8 cellular contexts compared by ENCODE assay signal in the genomic region with DNA sequence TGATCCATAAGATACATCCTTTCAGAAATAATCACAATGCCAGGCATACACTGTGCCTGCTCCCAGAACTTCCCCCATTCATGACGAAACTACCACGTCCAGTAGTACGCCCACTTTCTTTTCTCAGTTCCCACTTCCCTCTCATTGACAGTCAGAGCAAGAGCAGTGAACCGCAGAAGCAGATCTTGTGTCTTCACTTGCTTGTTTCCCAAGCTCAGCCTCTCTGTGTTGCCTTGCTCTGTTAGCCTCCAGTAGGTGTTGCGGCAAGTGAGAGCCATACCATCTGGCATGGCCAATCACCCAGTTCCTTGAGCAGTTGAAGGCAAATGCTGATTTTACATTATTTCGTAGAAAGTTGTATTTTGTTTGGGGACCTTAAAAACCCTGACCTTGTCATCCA. TPM values are rescaled to one million over a fixed set of nuclear protein-coding genes. Genes with fewer than 3 reads are reported as not detected.
DNase-seq lines count a peak whose midpoint lies in the region; ATAC-seq and TF ChIP-seq lines count a peak whose summit lies in the region.

No MANE protein-coding gene starts in this region.

- peak; percentile 51 for DNase-seq in KG1 (lab: John Stamatoyannopoulos, UW)
- peak; percentile 12 to 76 for DNase-seq in stimulated activated effector memory CD8-positive, alpha-beta T cell treated with anti-CD3 and anti-CD28 coated beads, Interleukin-12 subunit alpha, Interleukin-12 subunit beta, amount 100 ng/mL, for 72 hours (ENCODE audit: low spot score in 2 of 2)
- DNase-seq in Calu3, result no peak
- DNase-seq in ovary, result no peak
- DNase-seq in SW 1271 (lab: John Stamatoyannopoulos, UW), result no peak

- H3K27me3 ChIP-seq in ovary, result no peaks in the 10 kb centered on the region

- TF ChIP-seq CTCF in brain (conservative IDR thresholded peaks at IDR 0.05) (no peak), Calu3 (IDR thresholded peaks at IDR 0.05; ENCODE audit: unreplicated experiment) (no peak), ovary (IDR thresholded peaks at IDR 0.05) (no peak)

- H3K27me3 Mint-ChIP-seq in brain (peaks cover under 1% of the 10 kb centered on the region), Calu3 (ENCODE audit: unreplicated experiment) (no peaks in the 10 kb centered on the region)

- no peak for TF ChIP-seq EP300 in ovary (IDR thresholded peaks at IDR 0.05)

- intact Hi-C loops in Calu3 (cut with micrococcal nuclease; ENCODE audit: unreplicated experiment), result no loop called here
- intact Hi-C loops in ovary (cut with DNase I), result no loop called here

- peaks cover 2% of the 10 kb centered on the region for H3K4me1 ChIP-seq in ovary (ENCODE audit: insufficient read depth)

- H3K27ac Mint-ChIP-seq in brain (peak overlapping the region in 3 of 5 experiments; percentile 3 to 47 (median 6)), Calu3 (ENCODE audit: unreplicated experiment) (no peak overlapping the region)
- H3K27ac Mint-ChIP-seq in stimulated activated effector memory CD8-positive, alpha-beta T cell treated with anti-CD3 and anti-CD28 coated beads, Interleukin-12 subunit alpha, Interleukin-12 subunit beta, amount 100 ng/mL, for 72 hours, result peak overlapping the region; percentile 61

- 71 to 86% (median 76%) methylated on average over 6 of the region's 6 CpGs for WGBS in ovary, 3 donors

- no TSS peak for BruUV-seq in Calu3 (replicated peaks; lab: Mats Ljungman, UMichigan)

- H3K4me3 Mint-ChIP-seq in brain (peak overlapping the region in 1 of 5 experiments; percentile 9), Calu3 (ENCODE audit: low read depth, unreplicated experiment) (no peak overlapping the region)
- peak overlapping the region; percentile 66 for H3K4me3 Mint-ChIP-seq in stimulated activated effector memory CD8-positive, alpha-beta T cell treated with anti-CD3 and anti-CD28 coated beads, Interleukin-12 subunit alpha, Interleukin-12 subunit beta, amount 100 ng/mL, for 72 hours

- no peak overlapping the region for H3K27ac ChIP-seq in ovary

- ATAC-seq in GM18520 (IDR thresholded peaks at IDR 0.05; ENCODE audit: unreplicated experiment), result peak; percentile 84
- ATAC-seq in GM21717 (IDR thresholded peaks at IDR 0.05; ENCODE audit: unreplicated experiment), result peak; percentile 78
- peak; percentile 80 for ATAC-seq in stimulated activated effector memory CD8-positive, alpha-beta T cell treated with anti-CD3 and anti-CD28 coated beads, Interleukin-12 subunit alpha, Interleukin-12 subunit beta, amount 100 ng/mL, for 72 hours

- H3K4me3 ChIP-seq in ovary, result no peak overlapping the region

- no peaks in the 10 kb centered on the region for H3K9me3 ChIP-seq in ovary

- H3K4me1 Mint-ChIP-seq in brain (peaks cover 52% of the 10 kb centered on the region), Calu3 (ENCODE audit: low read depth, unreplicated experiment) (peaks cover 17% of the 10 kb centered on the region)
- H3K4me1 Mint-ChIP-seq in stimulated activated effector memory CD8-positive, alpha-beta T cell treated with anti-CD3 and anti-CD28 coated beads, Interleukin-12 subunit alpha, Interleukin-12 subunit beta, amount 100 ng/mL, for 72 hours, result peaks cover 69% of the 10 kb centered on the region

- H3K36me3 ChIP-seq in ovary, result no peaks in the 10 kb centered on the region

- TF ChIP-seq POLR2A in ovary (IDR thresholded peaks at IDR 0.05), result no peak

- H3K36me3 Mint-ChIP-seq in brain, result no peaks in the 10 kb centered on the region
- H3K36me3 Mint-ChIP-seq in stimulated activated effector memory CD8-positive, alpha-beta T cell treated with anti-CD3 and anti-CD28 coated beads, Interleukin-12 subunit alpha, Interleukin-12 subunit beta, amount 100 ng/mL, for 72 hours, result peaks cover 20% of the 10 kb centered on the region
- no peaks in the 10 kb centered on the region for H3K36me3 Mint-ChIP-seq in Calu3 (ENCODE audit: insufficient read depth, unreplicated experiment)

- CTCF ChIA-PET in Calu3 (lab: Charles Lee), result interaction anchor here (0.6 kb wide), 1 partner anchor 11 kb away, joined by 3 read pairs; no protein-coding TSS in a partner anchor

- H3K9me3 Mint-ChIP-seq in brain (peaks cover 3 to 14% (median 5%) of the 10 kb centered on the region in 5 experiments), Calu3 (ENCODE audit: low read depth, unreplicated experiment) (no peaks in the 10 kb centered on the region)
- no peaks in the 10 kb centered on the region for H3K9me3 Mint-ChIP-seq in stimulated activated effector memory CD8-positive, alpha-beta T cell treated with anti-CD3 and anti-CD28 coated beads, Interleukin-12 subunit alpha, Interleukin-12 subunit beta, amount 100 ng/mL, for 72 hours

RNA-seq across cellular contexts. Expression of a gene that starts 11.7 kb away (rescaled TPM):
- 30.5 TPM for polyA plus RNA-seq in brain (ENCODE audit: insufficient read depth, low read depth, low replicate concordance)
- total RNA-seq in Calu3 (2022), result 2.4 TPM in 2 replicates
- total RNA-seq in ovary, result 10 to 100 TPM; 12.3 to 19.3 (median 16.5) TPM
- 10 to 100 TPM; 11.8 to 20.1 TPM for polyA plus RNA-seq in ovary

Comparison
In these comparisons a context has a peak if more than half of its experiments do, and no peak if none do; other contexts are left out.
1. DNase-seq: peak in KG1 (single experiment) and stimulated activated effector memory CD8-positive, alpha-beta T cell treated with anti-CD3 and anti-CD28 coated beads, Interleukin-12 subunit alpha, Interleukin-12 subunit beta, amount 100 ng/mL, for 72 hours (2 of 2); none in Calu3 (single experiment), ovary (0 of 5) and SW 1271 (0 of 2).
2. Peak in every context shown above with its lines, with median percentiles within 50 percentile points of each other: ATAC-seq.